8 cellular contexts compared by ENCODE assay signal in genomic region chr16:727291-727977, GRCh38. TPM values are rescaled to one million over a fixed set of nuclear protein-coding genes. Genes with fewer than 3 reads are reported as not detected.
DNase-seq lines count a peak whose midpoint lies in the region; FAIRE-seq and TF ChIP-seq lines count a peak whose summit lies in the region.

No MANE protein-coding gene starts in this region.

- H3K27ac ChIP-seq in uterus, result no peak overlapping the region

- H3K27me3 ChIP-seq in uterus, result peaks cover 0 to 28% of the 10 kb centered on the region in 2 donors

- no peaks in the 10 kb centered on the region for H3K36me3 ChIP-seq in uterus

- DNase-seq in astrocyte of the cerebellum (ENCODE audit: low read depth) (no peak), lower leg skin (ENCODE audit: low spot score in 2 of 2) (no peak), uterus (no peak), frontal cortex (ENCODE audit: low spot score in 2 of 2) (no peak), NK-92 (lab: John Stamatoyannopoulos, UW; ENCODE audit: unreplicated experiment) (no peak), cerebellar nuclear complex (lab: John Stamatoyannopoulos, UW) (no peak)

- in situ Hi-C loops in astrocyte of the cerebellum (cut with HindIII; ENCODE audit: low sequenced_read_pairs), result no loop called here

- no peak for TF ChIP-seq EP300 in Ishikawa (IDR thresholded peaks at IDR 0.05; ENCODE audit: borderline replicate concordance)

- TF ChIP-seq CTCF in GM12875 (IDR thresholded peaks at IDR 0.05; ENCODE audit: borderline replicate concordance, insufficient read depth, low read depth, low read length) (no peak), astrocyte of the cerebellum (IDR thresholded peaks at IDR 0.05; ENCODE audit: low read depth, low read length, missing control alignments) (no peak), lower leg skin (IDR thresholded peaks at IDR 0.05) (no peak), uterus (IDR thresholded peaks at IDR 0.05) (no peak)

- TF ChIP-seq POLR2A in lower leg skin (IDR thresholded peaks at IDR 0.05) (no peak), uterus (IDR thresholded peaks at IDR 0.05) (no peak)

- intact Hi-C loops in lower leg skin (cut with DNase I; ENCODE audit: low total_unique reads), result no loop called here
- intact Hi-C loops in uterus (cut with DNase I; ENCODE audit: low total_unique reads), result no loop called here

- WGBS in lower leg skin, 2 donors, result 0 to 1% methylated on average over 26 to 39 of the region's 61 CpGs

- H3K4me1 ChIP-seq in uterus, result peaks cover 0 to 18% of the 10 kb centered on the region in 2 donors

- peak overlapping the region; percentile 59 for H3K4me3 ChIP-seq in GM12875 (ENCODE audit: low read depth, low read length)
- peak overlapping the region; percentile 60 for H3K4me3 ChIP-seq in astrocyte of the cerebellum (ENCODE audit: low read depth, low read length)
- peak overlapping the region; percentile 18 for H3K4me3 ChIP-seq in lower leg skin (ENCODE audit: low read depth, poor library complexity, severe bottlenecking)
- H3K4me3 ChIP-seq in uterus, result peak overlapping the region; percentile 16 to 22

- no peak for TF ChIP-seq RAD21 in Ishikawa (IDR thresholded peaks at IDR 0.05; ENCODE audit: low read depth)

- no peaks in the 10 kb centered on the region for H3K9me3 ChIP-seq in uterus

- no peak for FAIRE-seq in frontal cortex (lab: Jason Lieb, UNC)

TF ChIP-seq in Ishikawa, 13 proteins besides CTCF, POLR2A, EP300 and RAD21:
- TF ChIP-seq REST (IDR thresholded peaks at IDR 0.05; ENCODE audit: low read depth), result no peak
- TF ChIP-seq NFIC (IDR thresholded peaks at IDR 0.05), result no peak
- TF ChIP-seq MAX (IDR thresholded peaks at IDR 0.05), result peak; percentile 38; the same call in 1 of the 2 replicates
- 0 out of 2 replicates have a peak, but pooled peaks have one; percentile 22 for TF ChIP-seq ZBTB7A (IDR thresholded peaks at IDR 0.05; ENCODE audit: low read depth)
- TF ChIP-seq FOXM1 (IDR thresholded peaks at IDR 0.05; ENCODE audit: borderline replicate concordance, low read depth), result no peak
- TF ChIP-seq USF1 (IDR thresholded peaks at IDR 0.05), result peak; percentile 31; the same call in 1 of the 2 replicates
- no peak for TF ChIP-seq TCF12 (IDR thresholded peaks at IDR 0.05; ENCODE audit: low read depth)
- no peak for TF ChIP-seq CEBPB (IDR thresholded peaks at IDR 0.05)

RNA-seq across cellular contexts. Expression of gene HAGHL, which starts 0.5 kb away (rescaled TPM):
- total RNA-seq in lower leg skin (1 to 10 TPM; 4.5 to 6.3 (median 6.0) TPM), uterus (1 to 10 TPM in 2 of 4 donors, not detected in 2; 1.0 to 3.4 TPM), frontal cortex (11.4 TPM)

RNA-seq across cellular contexts. Expression of gene CCDC78, which starts 1.2 kb away (rescaled TPM):
- under 1 TPM in 2 of 4 donors, not detected in 2; 0.52 to 0.55 TPM for total RNA-seq in lower leg skin
- total RNA-seq in uterus, result 1 to 10 TPM in 3 of 4 donors, not detected in 1; 1.3 to 5.3 (median 2.3) TPM
- 4.5 TPM for total RNA-seq in frontal cortex

RNA-seq across cellular contexts. Expression of gene ANTKMT, which starts 6.5 kb away (rescaled TPM):
- 10 to 100 TPM; 24.9 to 42.4 (median 32.1) TPM for total RNA-seq in lower leg skin
- total RNA-seq in uterus, result 10 to 100 TPM in 3 of 4 donors, 1 to 10 TPM in 1; 6.2 to 21.1 (median 19.1) TPM
- total RNA-seq in frontal cortex, result 13.0 TPM

RNA-seq across cellular contexts. Expression of gene METRN, which starts 12.5 kb away (rescaled TPM):
- total RNA-seq in lower leg skin (10 to 100 TPM; 24.2 to 48.4 (median 36.0) TPM), uterus (10 to 100 TPM; 19.1 to 76.5 (median 26.7) TPM), frontal cortex (23.6 TPM)

RNA-seq across cellular contexts. Expression of gene CIAO3, which starts 13.4 kb away (rescaled TPM):
- total RNA-seq in lower leg skin, result 10 to 100 TPM; 34.7 to 75.8 (median 42.2) TPM
- total RNA-seq in uterus, result 10 to 100 TPM; 14.1 to 43.3 (median 25.0) TPM
- 50.1 TPM for total RNA-seq in frontal cortex
